In genomic region chr5:88256872-88257271, GRCh38 we compare ENCODE assay signal across 29 cellular contexts. TPM values are rescaled to one million over a fixed set of nuclear protein-coding genes. Genes with fewer than 3 reads are reported as not detected.
A peak's percentile ranks its signal among the peaks of the same experiment; 100 is the strongest.
DNase-seq lines count a peak whose midpoint lies in the region; ATAC-seq, FAIRE-seq and TF ChIP-seq lines count a peak whose summit lies in the region.
"Had no signal": no experiment of that assay in that cellular context is flagged by ENCODE, and none has a peak within 500 bp of the region (broad histone marks: within the 10 kb centered on the region; RNA-seq: fewer than 3 reads in every experiment).

No MANE protein-coding gene starts in this region.

- H3K4me1 Mint-ChIP-seq in astrocyte (ENCODE audit: low read depth, unreplicated experiment), result peaks cover 8% of the 10 kb centered on the region
- H3K4me1 Mint-ChIP-seq: nephron had no signal

- no peak overlapping the region for H2AFZ ChIP-seq in astrocyte (ENCODE audit: low read depth, low read length)

- H3K4me3 Mint-ChIP-seq in astrocyte (ENCODE audit: unreplicated experiment), result no peak overlapping the region
- H3K4me3 Mint-ChIP-seq: activated B cell treated with CpG ODN at 0.5 μM for 24 hours; activated CD4-positive, alpha-beta T cell treated with anti-CD3 and anti-CD28 coated beads, Interleukin-2, amount 10 ng/mL, durations not matched to agents 7 days and 5 days; activated naive CD8-positive, alpha-beta T cell treated with anti-CD3 and anti-CD28 coated beads, Interleukin-2, amount 10 ng/mL, durations not matched to agents 7 days and 5 days; CD4-positive, alpha-beta T cell; effector memory CD8-positive, alpha-beta T cell; nephron; stimulated activated naive B cell treated with anti-CD40 and anti-IgM and Interleukin-4, amounts not matched to agents 10 μg/mL and 1 μg/mL and 100 μg/mL, for 72 hours; T-cell had no signal

- H3K36me3 ChIP-seq in HUES64 (ENCODE audit: insufficient read depth, low read length), result no peaks in the 10 kb centered on the region
- no peaks in the 10 kb centered on the region for H3K36me3 ChIP-seq in astrocyte (ENCODE audit: insufficient read depth, low read length)

- no peaks in the 10 kb centered on the region for H3K27me3 Mint-ChIP-seq in astrocyte (ENCODE audit: low read depth, unreplicated experiment)
- H3K27me3 Mint-ChIP-seq: activated B cell treated with CpG ODN at 0.5 μM for 24 hours; activated CD4-positive, alpha-beta T cell treated with anti-CD3 and anti-CD28 coated beads, Interleukin-2, amount 10 ng/mL, durations not matched to agents 7 days and 5 days; activated naive CD8-positive, alpha-beta T cell treated with anti-CD3 and anti-CD28 coated beads, Interleukin-2, amount 10 ng/mL, durations not matched to agents 7 days and 5 days; CD4-positive, alpha-beta T cell; effector memory CD8-positive, alpha-beta T cell; stimulated activated naive B cell treated with anti-CD40 and anti-IgM and Interleukin-4, amounts not matched to agents 10 μg/mL and 1 μg/mL and 100 μg/mL, for 72 hours; T-cell had no signal

- peaks cover 98% of the 10 kb centered on the region for H3K79me2 ChIP-seq in astrocyte (ENCODE audit: insufficient read depth, low read length)

- H4K20me1 ChIP-seq in astrocyte (ENCODE audit: insufficient read depth, low read length), result peaks cover 39% of the 10 kb centered on the region

- H3K4me1 ChIP-seq in HUES64 (ENCODE audit: insufficient read depth, low read length) (peaks cover 61% of the 10 kb centered on the region), astrocyte (ENCODE audit: insufficient read depth, low read length) (no peaks in the 10 kb centered on the region)
- H3K4me1 ChIP-seq: A549 had no signal

- H3K9ac ChIP-seq in HUES64 (ENCODE audit: low read depth, low read length) (peak overlapping the region; percentile 41), astrocyte (ENCODE audit: low read length) (no peak overlapping the region)

- no peaks in the 10 kb centered on the region for H3K36me3 Mint-ChIP-seq in astrocyte (ENCODE audit: low read depth, unreplicated experiment)

- peak overlapping the region; percentile 11; the same call in 1 of the 2 replicates for H3K4me3 ChIP-seq in HUES64 (ENCODE audit: low read length)
- H3K4me3 ChIP-seq in astrocyte (ENCODE audit: insufficient read depth, low read depth, low read length), result no peak overlapping the region
- H3K4me3 ChIP-seq: A549 had no signal

- DNase-seq in astrocyte (ENCODE audit: low read depth), result no peak
- DNase-seq in iPS-NIHi11 (ENCODE audit: low spot score), result peak; percentile 4
- DNase-seq in 8988T, result no peak
- no peak for DNase-seq in stimulated activated CD4-positive, alpha-beta T cell treated with anti-CD3 and anti-CD28 coated beads, Interleukin-2, amount 100 ng/mL, for 24 hours
- DNase-seq: activated B cell treated with CpG ODN at 0.5 μM for 24 hours; activated CD4-positive, alpha-beta T cell treated with anti-CD3 and anti-CD28 coated beads, Interleukin-2, amount 10 ng/mL, durations not matched to agents 7 days and 5 days; activated effector memory CD4-positive, alpha-beta T cell treated with anti-CD3 and anti-CD28 coated beads, Interleukin-2, amount 50 U/mL, for 16 hours; activated naive CD8-positive, alpha-beta T cell treated with anti-CD3 and anti-CD28 coated beads, Interleukin-2, amount 10 ng/mL, durations not matched to agents 7 days and 5 days; activated T-cell treated with anti-CD3 and anti-CD28 coated beads, Interleukin-2, amount 50 U/mL, for 1 hour; CD4-positive, alpha-beta T cell; central memory CD4-positive, alpha-beta T cell; effector memory CD8-positive, alpha-beta T cell; erythroblast; glutamatergic neuron; HCEC 1CT; NCI-H1092 treated with DMSO at 0.1 percent for 48 hours; NCI-H187; NCI-H2171; stimulated activated naive B cell treated with anti-CD40 and anti-IgM and Interleukin-4, amounts not matched to agents 10 μg/mL and 1 μg/mL and 100 μg/mL, for 72 hours; substantia nigra; T-cell had no signal

- no peak for ATAC-seq in GM19324 (IDR thresholded peaks at IDR 0.05; ENCODE audit: low FRiP score, unreplicated experiment)
- ATAC-seq in HG03280 (IDR thresholded peaks at IDR 0.05; ENCODE audit: unreplicated experiment), result no peak
- ATAC-seq: A549; effector memory CD8-positive, alpha-beta T cell; stimulated activated naive B cell treated with anti-CD40 and anti-IgM and Interleukin-4, amounts not matched to agents 10 μg/mL and 1 μg/mL and 100 μg/mL, for 72 hours; T-cell had no signal

- H3K27ac ChIP-seq in C4-2B (peak overlapping the region; percentile 74), HUES64 (ENCODE audit: low read depth, low read length) (peak overlapping the region; percentile 92), astrocyte (ENCODE audit: low read depth, low read length) (no peak overlapping the region)
- H3K27ac ChIP-seq: A549, RWPE1 had no signal

- no peaks in the 10 kb centered on the region for H3K9me3 ChIP-seq in HUES64 (ENCODE audit: insufficient read depth, low read depth, low read length)
- H3K9me3 ChIP-seq in astrocyte (ENCODE audit: insufficient read depth, low read depth, low read length), result no peaks in the 10 kb centered on the region
- H3K9me3 ChIP-seq: A549 had no signal

- H3K4me2 ChIP-seq in astrocyte (ENCODE audit: low read length), result no peak overlapping the region
- H3K4me2 ChIP-seq: A549 had no signal

- peak; percentile 43 for FAIRE-seq in astrocyte (lab: Jason Lieb, UNC)
- FAIRE-seq: A549, GM18507 had no signal

- no peaks in the 10 kb centered on the region for H3K27me3 ChIP-seq in HUES64 (ENCODE audit: insufficient read depth, low read length)
- H3K27me3 ChIP-seq in astrocyte (ENCODE audit: insufficient read depth, low read length), result no peaks in the 10 kb centered on the region

- 33% methylated on average over 4 of the region's 4 CpGs for WGBS in HUES64

- H3K27ac Mint-ChIP-seq in astrocyte (ENCODE audit: unreplicated experiment), result no peak overlapping the region
- H3K27ac Mint-ChIP-seq: activated B cell treated with CpG ODN at 0.5 μM for 24 hours; activated CD4-positive, alpha-beta T cell treated with anti-CD3 and anti-CD28 coated beads, Interleukin-2, amount 10 ng/mL, durations not matched to agents 7 days and 5 days; activated naive CD8-positive, alpha-beta T cell treated with anti-CD3 and anti-CD28 coated beads, Interleukin-2, amount 10 ng/mL, durations not matched to agents 7 days and 5 days; CD4-positive, alpha-beta T cell; effector memory CD8-positive, alpha-beta T cell; nephron; stimulated activated naive B cell treated with anti-CD40 and anti-IgM and Interleukin-4, amounts not matched to agents 10 μg/mL and 1 μg/mL and 100 μg/mL, for 72 hours; T-cell had no signal

- TF ChIP-seq CTCF in C4-2B (conservative IDR thresholded peaks at IDR 0.05), result no peak
- no peak for TF ChIP-seq CTCF in astrocyte (IDR thresholded peaks at IDR 0.05; ENCODE audit: insufficient read depth, low read depth, low read length)

- no peaks in the 10 kb centered on the region for H3K9me3 Mint-ChIP-seq in astrocyte (ENCODE audit: unreplicated experiment)
- H3K9me3 Mint-ChIP-seq: activated B cell treated with CpG ODN at 0.5 μM for 24 hours; activated CD4-positive, alpha-beta T cell treated with anti-CD3 and anti-CD28 coated beads, Interleukin-2, amount 10 ng/mL, durations not matched to agents 7 days and 5 days; activated naive CD8-positive, alpha-beta T cell treated with anti-CD3 and anti-CD28 coated beads, Interleukin-2, amount 10 ng/mL, durations not matched to agents 7 days and 5 days; CD4-positive, alpha-beta T cell; effector memory CD8-positive, alpha-beta T cell; T-cell had no signal

RNA-seq across cellular contexts. Expression of gene TMEM161B, which starts 11.8 kb away (rescaled TPM):
- polyA plus RNA-seq in HUES64 (2013, experiment 1 of 2), result 7.3 TPM
- polyA plus RNA-seq in HUES64 (2013, experiment 2 of 2), result 9.5 TPM
- 10.8 and 11.5 TPM in 2 replicates for total RNA-seq in astrocyte
